23 cellular contexts compared by ENCODE assay signal in the genomic region with DNA sequence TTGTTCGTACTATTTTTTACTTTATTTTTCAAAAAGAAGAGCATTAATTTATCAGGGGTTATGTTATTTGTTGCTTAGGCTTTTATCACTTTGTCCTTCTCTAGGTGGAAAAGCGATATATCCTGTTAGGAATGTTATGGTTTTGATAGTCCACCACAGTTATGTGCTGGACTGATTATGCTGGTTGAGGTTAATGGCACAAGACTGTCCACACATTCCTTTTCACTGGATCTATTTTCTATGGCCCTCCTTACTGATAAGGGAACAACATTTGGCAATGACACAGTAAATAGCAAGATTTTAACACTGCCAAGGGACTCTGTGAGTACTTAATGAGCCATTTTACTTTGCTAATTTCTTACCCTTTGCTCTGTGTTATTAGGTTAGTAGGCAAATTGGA.
"Had no signal": no experiment of that assay in that cellular context is flagged by ENCODE, and none has a peak within 500 bp of the region (broad histone marks: within the 10 kb centered on the region; RNA-seq: fewer than 3 reads in every experiment).

No MANE protein-coding gene starts in this region.

- H3K27me3 ChIP-seq: gastroesophageal sphincter, heart left ventricle, left lung, uterus had no signal

- DNase-seq: activated CD4-positive, alpha-beta memory T cell treated with anti-CD3 and anti-CD28 coated beads for 36 hours; activated CD4-positive, alpha-beta T cell treated with anti-CD3 and anti-CD28 coated beads, Interleukin-2, amount 10 ng/mL, durations not matched to agents 24 days and 14 days; activated CD4-positive, CD25-positive, alpha-beta regulatory T cell treated with anti-CD3 and anti-CD28 coated beads, Interleukin-2, amount 50 U/mL, for 72 hours; activated CD8-positive, alpha-beta memory T cell treated with anti-CD3 and anti-CD28 coated beads, Interleukin-2, amount 50 U/mL, for 48 hours; activated gamma-delta T cell treated with Interleukin-2 at 50 U/mL for 16 hours; activated naive CD4-positive, alpha-beta T cell treated with anti-CD3 and anti-CD28 coated beads, Interleukin-2, amount 50 U/mL, for 16 hours; activated T-cell treated with anti-CD3 and anti-CD28 coated beads, Interleukin-2, amount 50 U/mL, for 4 hours; amniotic stem cell; heart left ventricle; hypothalamus; immature natural killer cell; kidney glomerular epithelial cell; left lung; lower lobe of right lung; mesendoderm; small intestine; stimulated activated CD4-positive, alpha-beta T cell treated with anti-CD3 and anti-CD28 coated beads, Interleukin-4, amount 100 ng/mL, for 24 hours; T-helper 17 cell; T1000; trophoblast cell; uterus had no signal

- H3K9me3 ChIP-seq: gastroesophageal sphincter, heart left ventricle, lower lobe of right lung, thoracic aorta, uterus had no signal

- H3K36me3 ChIP-seq: gastroesophageal sphincter, heart left ventricle, left lung, lower lobe of right lung, thoracic aorta, uterus had no signal

- H3K4me3 ChIP-seq: gastroesophageal sphincter, heart left ventricle, left lung, lower lobe of right lung, thoracic aorta, uterus had no signal

- H3K27ac ChIP-seq: gastroesophageal sphincter, heart left ventricle, left lung, lower lobe of right lung, thoracic aorta, uterus had no signal

- H3K4me1 ChIP-seq: gastroesophageal sphincter, heart left ventricle, left lung, lower lobe of right lung, uterus had no signal
